26 cellular contexts compared by ENCODE assay signal in the genomic region with DNA sequence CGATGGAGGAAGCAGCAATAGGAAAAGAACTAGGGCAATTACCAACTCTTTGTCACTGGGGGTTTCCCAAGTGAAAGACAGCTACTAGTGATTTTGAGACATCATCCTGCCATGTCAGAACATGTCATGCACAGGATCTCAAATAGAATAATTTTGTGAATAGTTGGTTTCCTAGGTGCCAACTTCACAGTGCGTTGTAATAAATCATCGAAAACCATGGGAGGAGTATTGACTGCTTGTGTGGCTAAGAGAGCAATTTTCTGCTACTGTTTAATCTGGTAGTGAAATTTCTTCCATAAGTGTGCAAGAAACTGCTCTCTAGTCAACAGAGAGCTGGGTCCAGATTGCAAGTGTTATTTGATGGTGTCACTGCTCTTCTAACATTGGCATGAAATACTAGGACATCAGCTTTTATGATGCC.
DNase-seq lines count a peak whose midpoint lies in the region; ATAC-seq and TF ChIP-seq lines count a peak whose summit lies in the region.
"Had no signal": no experiment of that assay in that cellular context is flagged by ENCODE, and none has a peak within 500 bp of the region (broad histone marks: within the 10 kb centered on the region; RNA-seq: fewer than 3 reads in every experiment).

No MANE protein-coding gene starts in this region.

- H3K27me3 Mint-ChIP-seq in activated naive CD8-positive, alpha-beta T cell treated with anti-CD3 and anti-CD28 coated beads for 36 hours = peaks cover 8% of the 10 kb centered on the region
- peaks cover 3% of the 10 kb centered on the region for H3K27me3 Mint-ChIP-seq in activated naive CD8-positive, alpha-beta T cell treated with anti-CD3 and anti-CD28 coated beads, Interleukin-2, amount 50 U/mL, for 24 hours
- H3K27me3 Mint-ChIP-seq: effector memory CD8-positive, alpha-beta T cell; stimulated activated naive CD8-positive, alpha-beta T cell treated with anti-CD3 and anti-CD28 coated beads, Interleukin-15, Interleukin-2, amounts not matched to agents 100 ng/mL and 50 ng/mL, for 24 hours had no signal

- no TSS peak for BruUV-seq in mammary epithelial cell (replicated peaks; lab: Mats Ljungman, UMichigan)

- 79% methylated on average over 3 of the region's 3 CpGs for WGBS in mammary epithelial cell (ENCODE audit: low coverage, missing lambda C conversion rate)
- WGBS in mesenchymal stem cell = over 99% methylated on average over 3 of the region's 3 CpGs

- H4K91ac ChIP-seq in mesenchymal stem cell (ENCODE audit: low read length) = no peak overlapping the region

- no peak overlapping the region for H2BK120ac ChIP-seq in mesenchymal stem cell (ENCODE audit: low read depth, low read length)

- H3K27ac Mint-ChIP-seq in activated naive CD8-positive, alpha-beta T cell treated with anti-CD3 and anti-CD28 coated beads for 36 hours = peak overlapping the region; percentile 18
- H3K27ac Mint-ChIP-seq in activated naive CD8-positive, alpha-beta T cell treated with anti-CD3 and anti-CD28 coated beads, Interleukin-2, amount 50 U/mL, for 24 hours = no peak overlapping the region
- H3K27ac Mint-ChIP-seq: effector memory CD8-positive, alpha-beta T cell; naive thymus-derived CD8-positive, alpha-beta T cell; stimulated activated naive CD8-positive, alpha-beta T cell treated with anti-CD3 and anti-CD28 coated beads, Interleukin-15, Interleukin-2, amounts not matched to agents 100 ng/mL and 50 ng/mL, for 24 hours had no signal

- H3K4me2 ChIP-seq in mammary epithelial cell (ENCODE audit: insufficient read depth, low read depth, low read length) (no peak overlapping the region), osteoblast (ENCODE audit: insufficient read depth, low read length) (no peak overlapping the region), mesenchymal stem cell (ENCODE audit: low read length, poor library complexity, severe bottlenecking) (no peak overlapping the region)
- H3K4me2 ChIP-seq: hepatocyte had no signal

- H3K79me1 ChIP-seq in mesenchymal stem cell (replicated peaks; ENCODE audit: low read length, poor library complexity, severe bottlenecking) = no peaks in the 10 kb centered on the region

- intact Hi-C loops in mammary epithelial cell (cut with micrococcal nuclease) = no loop called here

- no peaks in the 10 kb centered on the region for H3K36me3 ChIP-seq in mammary epithelial cell (ENCODE audit: insufficient read depth, low read length)
- H3K36me3 ChIP-seq in osteoblast (ENCODE audit: insufficient read depth, low read length) = no peaks in the 10 kb centered on the region
- H3K36me3 ChIP-seq in mesenchymal stem cell (ENCODE audit: control insufficient read depth in 1 of 2, insufficient read depth in 2 of 2, low read depth in 1 of 2, low read length in 2 of 2) = no peaks in the 10 kb centered on the region
- H3K36me3 ChIP-seq: colonic mucosa, esophagus squamous epithelium, gastrocnemius medialis, pancreas, right atrium auricular region, tibial artery had no signal

- CTCF ChIA-PET in mammary epithelial cell (lab: Charles Lee; ENCODE audit: low non-redundant PET) = no interaction called here

- no peak overlapping the region for H2BK12ac ChIP-seq in mesenchymal stem cell (ENCODE audit: low read length in 2 of 2)

- H3K4me1 Mint-ChIP-seq in activated naive CD8-positive, alpha-beta T cell treated with anti-CD3 and anti-CD28 coated beads for 36 hours = peaks cover 10% of the 10 kb centered on the region
- peaks cover 4% of the 10 kb centered on the region for H3K4me1 Mint-ChIP-seq in activated naive CD8-positive, alpha-beta T cell treated with anti-CD3 and anti-CD28 coated beads, Interleukin-2, amount 50 U/mL, for 24 hours

- H3K9me3 ChIP-seq in mammary epithelial cell (replicated peaks; ENCODE audit: insufficient read depth, low read length) (no peaks in the 10 kb centered on the region), osteoblast (ENCODE audit: low read depth, low read length) (no peaks in the 10 kb centered on the region), mesenchymal stem cell (ENCODE audit: control insufficient read depth, low read length) (no peaks in the 10 kb centered on the region)
- H3K9me3 ChIP-seq: colonic mucosa, esophagus squamous epithelium, gastrocnemius medialis, pancreas, right atrium auricular region, tibial artery had no signal

- H3K4me3 Mint-ChIP-seq in activated naive CD8-positive, alpha-beta T cell treated with anti-CD3 and anti-CD28 coated beads for 36 hours = no peak overlapping the region
- no peak overlapping the region for H3K4me3 Mint-ChIP-seq in activated naive CD8-positive, alpha-beta T cell treated with anti-CD3 and anti-CD28 coated beads, Interleukin-2, amount 50 U/mL, for 24 hours
- H3K4me3 Mint-ChIP-seq: effector memory CD8-positive, alpha-beta T cell; naive thymus-derived CD8-positive, alpha-beta T cell; stimulated activated naive CD8-positive, alpha-beta T cell treated with anti-CD3 and anti-CD28 coated beads, Interleukin-15, Interleukin-2, amounts not matched to agents 100 ng/mL and 50 ng/mL, for 24 hours had no signal

- no peaks in the 10 kb centered on the region for H4K20me1 ChIP-seq in mammary epithelial cell (ENCODE audit: insufficient read depth, low read length)
- H4K20me1 ChIP-seq in osteoblast (ENCODE audit: insufficient read depth, low read length) = no peaks in the 10 kb centered on the region

- in situ Hi-C loops in KBM-7 (cut with MboI; ENCODE audit: low pct_unique_long_range_greater_than_20kb, low sequenced_read_pairs) = no loop called here
- in situ Hi-C loops in mammary epithelial cell (cut with MboI; ENCODE audit: low sequenced_read_pairs in 2 of 2) = no loop called here
- in situ Hi-C loops in GM13977 (cut with MboI; ENCODE audit: low pct_unique_long_range_greater_than_20kb, low sequenced_read_pairs, unreplicated experiment) = no loop called here

- peak overlapping the region; percentile 85 for H3K27ac ChIP-seq in mammary epithelial cell (ENCODE audit: insufficient read depth, low read depth, low read length)
- peak overlapping the region; percentile 95 for H3K27ac ChIP-seq in osteoblast (ENCODE audit: low read depth, low read length)
- H3K27ac ChIP-seq in mesenchymal stem cell (ENCODE audit: low read length, poor library complexity, severe bottlenecking) = no peak overlapping the region
- H3K27ac ChIP-seq: colonic mucosa, esophagus squamous epithelium, gastrocnemius medialis, hepatocyte, pancreas, right atrium auricular region had no signal

- no peaks in the 10 kb centered on the region for H3K36me3 Mint-ChIP-seq in activated naive CD8-positive, alpha-beta T cell treated with anti-CD3 and anti-CD28 coated beads for 36 hours
- no peaks in the 10 kb centered on the region for H3K36me3 Mint-ChIP-seq in activated naive CD8-positive, alpha-beta T cell treated with anti-CD3 and anti-CD28 coated beads, Interleukin-2, amount 50 U/mL, for 24 hours (ENCODE audit: low read depth)
- H3K36me3 Mint-ChIP-seq: naive thymus-derived CD8-positive, alpha-beta T cell had no signal

- H3K23ac ChIP-seq in mesenchymal stem cell (ENCODE audit: low read length in 2 of 2) = no peak overlapping the region

- H3K14ac ChIP-seq in mesenchymal stem cell (ENCODE audit: low read length in 2 of 2) = no peak overlapping the region

- no peaks in the 10 kb centered on the region for H3K9me3 Mint-ChIP-seq in activated naive CD8-positive, alpha-beta T cell treated with anti-CD3 and anti-CD28 coated beads for 36 hours
- H3K9me3 Mint-ChIP-seq in activated naive CD8-positive, alpha-beta T cell treated with anti-CD3 and anti-CD28 coated beads, Interleukin-2, amount 50 U/mL, for 24 hours = no peaks in the 10 kb centered on the region
- H3K9me3 Mint-ChIP-seq: effector memory CD8-positive, alpha-beta T cell; stimulated activated naive CD8-positive, alpha-beta T cell treated with anti-CD3 and anti-CD28 coated beads, Interleukin-15, Interleukin-2, amounts not matched to agents 100 ng/mL and 50 ng/mL, for 24 hours had no signal

- dilution Hi-C loops in mammary epithelial cell (cut with HindIII; ENCODE audit: low sequenced_read_pairs) = no loop called here

- H4K8ac ChIP-seq in mesenchymal stem cell (ENCODE audit: low read length) = no peak overlapping the region

- no peak overlapping the region for H2AFZ ChIP-seq in mammary epithelial cell (ENCODE audit: low read depth, low read length)
- H2AFZ ChIP-seq in osteoblast (ENCODE audit: low read length) = no peak overlapping the region
- no peak overlapping the region for H2AFZ ChIP-seq in mesenchymal stem cell (ENCODE audit: low read depth, low read length)
- H2AFZ ChIP-seq: hepatocyte had no signal

- H2BK5ac ChIP-seq in mesenchymal stem cell (ENCODE audit: low read depth, low read length, poor library complexity, severe bottlenecking) = no peak overlapping the region

- H3K4me3 ChIP-seq in mammary epithelial cell (replicated peaks in 1 of 3; ENCODE audit: insufficient read depth in 1 of 3, low read depth in 2 of 3, low read length in 3 of 3) (no peak overlapping the region), osteoblast (ENCODE audit: insufficient read depth, low read length) (no peak overlapping the region), mesenchymal stem cell (ENCODE audit: insufficient read depth in 1 of 2, low read depth in 1 of 2, low read length in 2 of 2) (no peak overlapping the region)
- H3K4me3 ChIP-seq: colonic mucosa, esophagus squamous epithelium, gastrocnemius medialis, hepatocyte, pancreas, right atrium auricular region, tibial artery had no signal

- H3K4me1 ChIP-seq in mammary epithelial cell (ENCODE audit: insufficient read depth, low read length) = peaks cover 31% of the 10 kb centered on the region
- H3K4me1 ChIP-seq in osteoblast (ENCODE audit: insufficient read depth, low read length) = peaks cover 22% of the 10 kb centered on the region
- H3K4me1 ChIP-seq in mesenchymal stem cell (ENCODE audit: control insufficient read depth, insufficient read depth, low read depth, low read length) = peaks cover 2% of the 10 kb centered on the region
- H3K4me1 ChIP-seq: colonic mucosa, gastrocnemius medialis, right atrium auricular region had no signal

- DNase-seq in activated naive CD8-positive, alpha-beta T cell treated with anti-CD3 and anti-CD28 coated beads for 36 hours = no peak
- DNase-seq in activated naive CD8-positive, alpha-beta T cell treated with anti-CD3 and anti-CD28 coated beads, Interleukin-2, amount 50 U/mL, for 24 hours = no peak
- DNase-seq in KBM-7 = peak; percentile 4
- DNase-seq in mammary epithelial cell = peak; percentile 72
- no peak for DNase-seq in osteoblast (ENCODE audit: insufficient read length, low spot score, missing footprints)
- no peak for DNase-seq in GM13977 (ENCODE audit: low spot score)
- no peak for DNase-seq in mesenchymal stem cell
- DNase-seq: activated CD4-positive, alpha-beta T cell treated with anti-CD3 and anti-CD28 coated beads, Interleukin-2, amount 50 U/mL, for 4 hours; activated CD8-positive, alpha-beta memory T cell treated with anti-CD3 and anti-CD28 coated beads, Interleukin-2, amount 50 U/mL, for 48 hours; activated effector memory CD4-positive, alpha-beta T cell treated with Interleukin-2 at 50 U/mL for 16 hours; colonic mucosa; effector memory CD8-positive, alpha-beta T cell; EL; esophagus squamous epithelium; gastrocnemius medialis; naive thymus-derived CD8-positive, alpha-beta T cell; NCI-H1105; NCI-H2029 treated with DMSO at 0.1 percent for 48 hours; pancreas; tibial artery had no signal

- ATAC-seq in activated naive CD8-positive, alpha-beta T cell treated with anti-CD3 and anti-CD28 coated beads, Interleukin-2, amount 50 U/mL, for 24 hours = no peak
- ATAC-seq in GM18870 (IDR thresholded peaks at IDR 0.05; ENCODE audit: unreplicated experiment) = no peak
- ATAC-seq: effector memory CD8-positive, alpha-beta T cell; gastrocnemius medialis; HCT116; left lobe of liver; naive thymus-derived CD8-positive, alpha-beta T cell; pancreas had no signal

- H3K9ac ChIP-seq in mammary epithelial cell (ENCODE audit: insufficient read depth, low read length) = no peak overlapping the region
- H3K9ac ChIP-seq in mesenchymal stem cell (ENCODE audit: low read length) = no peak overlapping the region

- no peak overlapping the region for H2BK15ac ChIP-seq in mesenchymal stem cell (ENCODE audit: low read depth, poor library complexity, severe bottlenecking)

- H3K79me2 ChIP-seq in mammary epithelial cell (ENCODE audit: insufficient read depth, low read length) (no peaks in the 10 kb centered on the region), osteoblast (ENCODE audit: insufficient read depth, low read length) (no peaks in the 10 kb centered on the region)
- H3K79me2 ChIP-seq: hepatocyte had no signal

- no peak for TF ChIP-seq CTCF in mammary epithelial cell (conservative IDR thresholded peaks at IDR 0.05 in 1 of 2, IDR thresholded peaks at IDR 0.05 in 1 of 2; ENCODE audit: extremely low read depth in 1 of 2, insufficient read depth in 1 of 2, low read depth in 1 of 2, low read length in 2 of 2)
- TF ChIP-seq CTCF in osteoblast (IDR thresholded peaks at IDR 0.05; ENCODE audit: extremely low read depth, low read depth, low read length) = no peak
- no peak for TF ChIP-seq CTCF in GM13977 (IDR thresholded peaks at IDR 0.05; ENCODE audit: extremely low read depth, insufficient read depth, missing control alignments)

- H3K27me3 ChIP-seq in mammary epithelial cell (ENCODE audit: insufficient read depth, low read length) (no peaks in the 10 kb centered on the region), osteoblast (ENCODE audit: insufficient read depth, low read length) (no peaks in the 10 kb centered on the region), mesenchymal stem cell (ENCODE audit: control insufficient read depth in 1 of 2, insufficient read depth in 1 of 2, low read length in 2 of 2) (no peaks in the 10 kb centered on the region)
- H3K27me3 ChIP-seq: colonic mucosa, esophagus squamous epithelium, gastrocnemius medialis, hepatocyte, pancreas, right atrium auricular region, tibial artery had no signal

- no peak overlapping the region for H3K4ac ChIP-seq in mesenchymal stem cell (ENCODE audit: low read depth in 1 of 2, low read length in 2 of 2)

- no peak overlapping the region for H2AK5ac ChIP-seq in mesenchymal stem cell (ENCODE audit: low read length, severe bottlenecking)

- peak overlapping the region in 1 of 2 experiments; percentile 21 for H3K18ac ChIP-seq in mesenchymal stem cell (ENCODE audit: low read depth in 1 of 2, low read length in 2 of 2)

Comparison
In these comparisons a context has a peak if more than half of its experiments do, and no peak if none do; other contexts are left out.
1. DNase-seq: peak in KBM-7 (single experiment) and mammary epithelial cell (single experiment); none in activated naive CD8-positive, alpha-beta T cell treated with anti-CD3 and anti-CD28 coated beads for 36 hours (single experiment), activated naive CD8-positive, alpha-beta T cell treated with anti-CD3 and anti-CD28 coated beads, Interleukin-2, amount 50 U/mL, for 24 hours (single experiment), osteoblast (single experiment), GM13977 (single experiment) and mesenchymal stem cell (single experiment).